24 cellular contexts compared by ENCODE assay signal in the genomic region with DNA sequence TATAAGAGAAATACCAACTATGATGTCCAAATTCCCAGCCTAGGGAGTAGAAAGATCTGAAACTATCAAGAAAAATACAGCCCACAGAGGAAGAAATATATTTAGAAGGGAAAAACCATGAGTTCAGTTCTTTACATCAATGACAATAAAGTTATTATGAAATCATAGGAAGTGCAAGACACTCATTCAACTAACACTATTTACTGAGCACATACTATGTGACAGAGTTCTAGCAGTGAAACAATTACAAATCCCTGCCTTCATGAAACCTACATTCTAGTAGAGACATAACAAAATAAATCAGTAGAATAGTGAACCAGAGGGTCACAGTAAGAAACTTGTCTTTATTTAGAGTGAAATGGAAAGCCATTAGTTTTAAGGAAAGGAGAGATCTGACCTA. TPM values are rescaled to one million over a fixed set of nuclear protein-coding genes. Genes with fewer than 3 reads are reported as not detected.
"Had no signal": no experiment of that assay in that cellular context is flagged by ENCODE, and none has a peak within 500 bp of the region (broad histone marks: within the 10 kb centered on the region; RNA-seq: fewer than 3 reads in every experiment).

No MANE protein-coding gene starts in this region.

- H3K27me3 ChIP-seq: spleen, testis, vagina had no signal

- ATAC-seq: activated CD8-positive, alpha-beta T cell treated with anti-CD3 and anti-CD28 coated beads, Interleukin-2, amount 10 ng/mL, durations not matched to agents 7 days and 5 days; activated naive CD4-positive, alpha-beta T cell treated with anti-CD3 and anti-CD28 coated beads, Interleukin-2, amount 50 U/mL, for 72 hours; left lobe of liver; natural killer cell treated with Interleukin-12 subunit alpha and Interleukin-12 subunit beta and Interleukin-15 and Interleukin-18, amount 100 ng/mL, for 72 hours had no signal

- H3K4me3 ChIP-seq: testis, vagina had no signal

- H3K9me3 ChIP-seq: testis, vagina had no signal

- DNase-seq: activated CD4-positive, alpha-beta T cell treated with anti-CD3 and anti-CD28 coated beads, Interleukin-2, amount 10 ng/mL, durations not matched to agents 7 days and 5 days; activated CD4-positive, CD25-positive, alpha-beta regulatory T cell treated with anti-CD3 and anti-CD28 coated beads, Interleukin-2, amount 50 U/mL, for 72 hours; activated CD8-positive, alpha-beta T cell treated with anti-CD3 and anti-CD28 coated beads, Interleukin-2, amount 10 ng/mL, durations not matched to agents 7 days and 5 days; activated gamma-delta T cell treated with Interleukin-2 at 50 U/mL for 16 hours; aorta; effector CD4-positive, alpha-beta T cell; erythroblast; foreskin fibroblast; mammary epithelial cell; stimulated activated CD4-positive, alpha-beta T cell treated with anti-CD3 and anti-CD28 coated beads, Interleukin-4, amount 100 ng/mL, for 1 hour; stimulated activated naive CD4-positive, alpha-beta T cell; testis; trophoblast cell had no signal

- H3K27ac ChIP-seq: spleen, testis, vagina had no signal

RNA-seq across cellular contexts. Expression of a gene that starts 21.1 kb away (rescaled TPM):
- total RNA-seq: activated CD4-positive, alpha-beta T cell treated with anti-CD3 and anti-CD28 coated beads, Interleukin-2, amount 10 ng/mL, durations not matched to agents 7 days and 5 days; activated CD8-positive, alpha-beta T cell treated with anti-CD3 and anti-CD28 coated beads, Interleukin-2, amount 10 ng/mL, durations not matched to agents 7 days and 5 days; activated T-helper 1 cell treated with anti-CD3 and anti-CD28 coated beads, Interleukin-12 subunit alpha, Interleukin-12 subunit beta, Interleukin-2, Interleukin-4 antibody, amounts not matched to agents 30 ng/mL and 10 ng/mL and 1 ng/mL, durations not matched to agents 14 hours and 24 hours and 36 hours; T-helper 2 cell treated with Interferon-gamma antibody and Interleukin-4, amounts not matched to agents 100 ng/mL and 5 ng/mL, for 36 hours had no signal

RNA-seq across cellular contexts. Expression of a gene that starts 46.1 kb away (rescaled TPM):
- total RNA-seq: activated CD4-positive, alpha-beta T cell treated with anti-CD3 and anti-CD28 coated beads, Interleukin-2, amount 10 ng/mL, durations not matched to agents 7 days and 5 days; activated CD8-positive, alpha-beta T cell treated with anti-CD3 and anti-CD28 coated beads, Interleukin-2, amount 10 ng/mL, durations not matched to agents 7 days and 5 days; activated naive CD4-positive, alpha-beta T cell treated with anti-CD3 and anti-CD28 coated beads, Interleukin-2, amount 50 U/mL, for 72 hours; activated T-helper 1 cell treated with anti-CD3 and anti-CD28 coated beads, Interleukin-12 subunit alpha, Interleukin-12 subunit beta, Interleukin-2, Interleukin-4 antibody, amounts not matched to agents 30 ng/mL and 10 ng/mL and 1 ng/mL, durations not matched to agents 14 hours and 24 hours and 36 hours; aorta; chondrocyte; fibroblast of lung; left lobe of liver; mammary epithelial cell; mesothelial cell of epicardium; natural killer cell treated with Interleukin-12 subunit alpha and Interleukin-12 subunit beta and Interleukin-15 and Interleukin-18, amount 100 ng/mL, for 72 hours; renal cortical epithelial cell; spleen; T-helper 2 cell treated with Interferon-gamma antibody and Interleukin-4, amounts not matched to agents 100 ng/mL and 5 ng/mL, for 36 hours; vagina had no signal
